In the genomic region with DNA sequence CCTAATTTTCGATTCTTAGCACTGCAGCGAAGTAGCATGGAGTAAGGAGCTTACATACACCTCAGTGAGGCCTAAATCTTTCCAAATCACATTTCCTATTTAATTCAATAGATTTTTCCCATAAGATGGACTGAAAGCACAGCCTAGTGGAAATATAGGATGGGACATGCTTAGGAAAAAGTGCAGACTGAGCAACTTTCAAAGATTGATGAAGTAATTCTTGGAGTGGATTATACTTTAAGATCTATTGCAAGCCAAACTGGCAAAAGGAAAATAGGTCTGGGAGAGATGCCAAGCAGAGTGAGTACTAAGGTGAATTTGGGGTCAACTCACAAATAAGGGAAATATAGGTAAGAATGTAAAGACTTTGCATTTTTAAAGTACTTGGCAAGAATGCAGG, we compare ENCODE assay signal across 20 cellular contexts.
DNase-seq lines count a peak whose midpoint lies in the region; ATAC-seq and TF ChIP-seq lines count a peak whose summit lies in the region.
"Had no signal": no experiment of that assay in that cellular context is flagged by ENCODE, and none has a peak within 500 bp of the region (broad histone marks: within the 10 kb centered on the region; RNA-seq: fewer than 3 reads in every experiment).

No MANE protein-coding gene starts in this region.

- POLR2A ChIA-PET in A673 (lab: Charles Lee; ENCODE audit: low non-redundant PET) = no interaction called here

- H3K4me1 ChIP-seq in A673 (ENCODE audit: insufficient read depth, low read length, poor library complexity, severe bottlenecking) = no peaks in the 10 kb centered on the region
- H3K4me1 ChIP-seq: heart left ventricle, right atrium auricular region, SJSA1 had no signal

- DNase-seq in A673 (ENCODE audit: low spot score) (peak; percentile 11), LNCaP clone FGC (ENCODE audit: low read depth) (no peak), brain microvascular endothelial cell (peak; percentile 1), fibroblast of villous mesenchyme (ENCODE audit: low read depth) (peak; percentile 10), dermis blood vessel endothelial cell (no peak), hypothalamus (lab: John Stamatoyannopoulos, UW) (no peak)
- no peak for DNase-seq in activated CD8-positive, alpha-beta memory T cell treated with anti-CD3 and anti-CD28 coated beads for 24 hours
- DNase-seq in activated CD8-positive, alpha-beta memory T cell treated with anti-CD3 and anti-CD28 coated beads, Interleukin-2, amount 10 ng/mL, durations not matched to agents 7 days and 5 days = no peak
- DNase-seq: activated CD4-positive, alpha-beta T cell treated with anti-CD3 and anti-CD28 coated beads, Interleukin-2, amount 10 ng/mL, durations not matched to agents 24 days and 14 days; activated T-cell treated with anti-CD3 and anti-CD28 coated beads for 4 hours; GM23248; heart left ventricle; KBM-7; NCI-H1417 treated with DMSO at 0.1 percent for 48 hours; NCI-H345; T1000 had no signal

- no peaks in the 10 kb centered on the region for H3K36me3 Mint-ChIP-seq in activated CD8-positive, alpha-beta memory T cell treated with anti-CD3 and anti-CD28 coated beads, Interleukin-2, amount 10 ng/mL, durations not matched to agents 7 days and 5 days
- H3K36me3 Mint-ChIP-seq: activated naive CD4-positive, alpha-beta T cell treated with anti-CD3 and anti-CD28 coated beads, Interleukin-2, amount 50 U/mL, for 72 hours had no signal

- BruUV-seq in A673 (replicated peaks; lab: Mats Ljungman, UMichigan) = no TSS peak

- no peak overlapping the region for H3K27ac Mint-ChIP-seq in activated CD8-positive, alpha-beta memory T cell treated with anti-CD3 and anti-CD28 coated beads, Interleukin-2, amount 10 ng/mL, durations not matched to agents 7 days and 5 days
- H3K27ac Mint-ChIP-seq: activated CD4-positive, alpha-beta T cell treated with anti-CD3 and anti-CD28 coated beads, Interleukin-2, amount 10 ng/mL, durations not matched to agents 24 days and 14 days; activated naive CD4-positive, alpha-beta T cell treated with anti-CD3 and anti-CD28 coated beads, Interleukin-2, amount 50 U/mL, for 72 hours had no signal

- no peaks in the 10 kb centered on the region for H3K9me3 ChIP-seq in A673 (ENCODE audit: low read depth, low read length, poor library complexity, severe bottlenecking)
- H3K9me3 ChIP-seq: heart left ventricle, right atrium auricular region, SJSA1 had no signal

- in situ Hi-C loops in brain microvascular endothelial cell (cut with HindIII; ENCODE audit: low pct_ligation_motif_present, low sequenced_read_pairs) = no loop called here

- H3K27me3 ChIP-seq in A673 (replicated peaks; ENCODE audit: insufficient read depth, low read depth, low read length, poor library complexity) (no peaks in the 10 kb centered on the region), brain microvascular endothelial cell (replicated peaks) (no peaks in the 10 kb centered on the region)
- H3K27me3 ChIP-seq: heart left ventricle, right atrium auricular region, SJSA1 had no signal

- CTCF ChIA-PET in A673 (lab: Charles Lee) = no interaction called here
- CTCF ChIA-PET in activated CD8-positive, alpha-beta memory T cell treated with anti-CD3 and anti-CD28 coated beads, Interleukin-2, amount 10 ng/mL, durations not matched to agents 7 days and 5 days (lab: Charles Lee) = no interaction called here

- H3K4me1 Mint-ChIP-seq in activated CD8-positive, alpha-beta memory T cell treated with anti-CD3 and anti-CD28 coated beads, Interleukin-2, amount 10 ng/mL, durations not matched to agents 7 days and 5 days = no peaks in the 10 kb centered on the region
- H3K4me1 Mint-ChIP-seq: activated CD4-positive, alpha-beta T cell treated with anti-CD3 and anti-CD28 coated beads, Interleukin-2, amount 10 ng/mL, durations not matched to agents 24 days and 14 days had no signal

- no peak for TF ChIP-seq CTCF in A673 (conservative IDR thresholded peaks at IDR 0.05; ENCODE audit: low read depth, low read length)
- peak; percentile 40 for TF ChIP-seq CTCF in LNCaP clone FGC (IDR thresholded peaks at IDR 0.05; ENCODE audit: control insufficient read depth, extremely low read depth, insufficient read depth)
- peak; percentile 37 for TF ChIP-seq CTCF in brain microvascular endothelial cell (IDR thresholded peaks at IDR 0.05; ENCODE audit: low read depth, low read length, missing control alignments)
- TF ChIP-seq CTCF in fibroblast of villous mesenchyme (IDR thresholded peaks at IDR 0.05; ENCODE audit: insufficient read depth, low read depth, low read length) = no peak

- H3K36me3 ChIP-seq in A673 (ENCODE audit: insufficient read depth, low read length, poor library complexity, severe bottlenecking) = no peaks in the 10 kb centered on the region
- no peaks in the 10 kb centered on the region for H3K36me3 ChIP-seq in brain microvascular endothelial cell (replicated peaks)
- H3K36me3 ChIP-seq: heart left ventricle, right atrium auricular region, SJSA1 had no signal

- ATAC-seq in activated CD8-positive, alpha-beta memory T cell treated with anti-CD3 and anti-CD28 coated beads, Interleukin-2, amount 10 ng/mL, durations not matched to agents 7 days and 5 days = no peak
- ATAC-seq: activated naive CD4-positive, alpha-beta T cell treated with anti-CD3 and anti-CD28 coated beads, Interleukin-2, amount 50 U/mL, for 72 hours; heart left ventricle had no signal

- H3K27me3 Mint-ChIP-seq in activated CD8-positive, alpha-beta memory T cell treated with anti-CD3 and anti-CD28 coated beads, Interleukin-2, amount 10 ng/mL, durations not matched to agents 7 days and 5 days = no peaks in the 10 kb centered on the region
- H3K27me3 Mint-ChIP-seq: activated CD4-positive, alpha-beta T cell treated with anti-CD3 and anti-CD28 coated beads, Interleukin-2, amount 10 ng/mL, durations not matched to agents 24 days and 14 days had no signal

- intact Hi-C loops in A673 (cut with micrococcal nuclease; ENCODE audit: unreplicated experiment) = no loop called here

- H3K27ac ChIP-seq in A673 (ENCODE audit: low read depth, low read length, poor library complexity, severe bottlenecking) (no peak overlapping the region), brain microvascular endothelial cell (no peak overlapping the region)
- H3K27ac ChIP-seq: GM23248, heart left ventricle, HL-60, right atrium auricular region, SJSA1 had no signal

- peaks cover 14% of the 10 kb centered on the region for H3K9me3 Mint-ChIP-seq in activated CD8-positive, alpha-beta memory T cell treated with anti-CD3 and anti-CD28 coated beads, Interleukin-2, amount 10 ng/mL, durations not matched to agents 7 days and 5 days (ENCODE audit: low read depth)

- H3K4me3 ChIP-seq in A673 (ENCODE audit: low read depth, low read length, poor library complexity, severe bottlenecking) = no peak overlapping the region
- H3K4me3 ChIP-seq in LNCaP clone FGC (ENCODE audit: low read depth, low read length) = no peak overlapping the region
- H3K4me3 ChIP-seq in brain microvascular endothelial cell (ENCODE audit: low read depth, low read length) = no peak overlapping the region
- no peak overlapping the region for H3K4me3 ChIP-seq in fibroblast of villous mesenchyme (ENCODE audit: low read depth, low read length)
- H3K4me3 ChIP-seq: GM23248, heart left ventricle, right atrium auricular region, SJSA1 had no signal

- no peak overlapping the region for H3K4me3 Mint-ChIP-seq in activated CD8-positive, alpha-beta memory T cell treated with anti-CD3 and anti-CD28 coated beads, Interleukin-2, amount 10 ng/mL, durations not matched to agents 7 days and 5 days
- H3K4me3 Mint-ChIP-seq: activated CD4-positive, alpha-beta T cell treated with anti-CD3 and anti-CD28 coated beads, Interleukin-2, amount 10 ng/mL, durations not matched to agents 24 days and 14 days had no signal

Comparison
In these comparisons a context has a peak if more than half of its experiments do, and no peak if none do; other contexts are left out.
1. DNase-seq: peak in A673 (single experiment), brain microvascular endothelial cell (single experiment) and fibroblast of villous mesenchyme (single experiment); none in LNCaP clone FGC (single experiment), activated CD8-positive, alpha-beta memory T cell treated with anti-CD3 and anti-CD28 coated beads for 24 hours (single experiment), activated CD8-positive, alpha-beta memory T cell treated with anti-CD3 and anti-CD28 coated beads, Interleukin-2, amount 10 ng/mL, durations not matched to agents 7 days and 5 days (single experiment), dermis blood vessel endothelial cell (single experiment) and hypothalamus (0 of 51).
2. CTCF ChIP-seq: peak in LNCaP clone FGC (single experiment) and brain microvascular endothelial cell (single experiment); none in A673 (single experiment) and fibroblast of villous mesenchyme (single experiment).